15 cellular contexts compared by ENCODE assay signal in genomic region chr20:37313546-37314091, GRCh38. TPM values are rescaled to one million over a fixed set of nuclear protein-coding genes. Genes with fewer than 3 reads are reported as not detected.
DNase-seq lines count a peak whose midpoint lies in the region; ATAC-seq, FAIRE-seq and TF ChIP-seq lines count a peak whose summit lies in the region.
"Had no signal": no experiment of that assay in that cellular context is flagged by ENCODE, and none has a peak within 500 bp of the region (broad histone marks: within the 10 kb centered on the region; RNA-seq: fewer than 3 reads in every experiment).

No MANE protein-coding gene starts in this region.

- peaks cover 90% of the 10 kb centered on the region for H3K36me3 Mint-ChIP-seq in dendritic cell treated with granulocyte-macrophage colony-stimulating factor and Interleukin-4, amounts not matched to agents 40 ng/mL and 50 ng/mL, for 4 days (ENCODE audit: low read depth)
- H3K36me3 Mint-ChIP-seq in nephron progenitor cell (ENCODE audit: low read depth): peaks cover 38% of the 10 kb centered on the region

- peak overlapping the region; percentile 87 for H3K27ac Mint-ChIP-seq in dendritic cell treated with granulocyte-macrophage colony-stimulating factor and Interleukin-4, amounts not matched to agents 40 ng/mL and 50 ng/mL, for 4 days
- H3K27ac Mint-ChIP-seq in nephron progenitor cell: peak overlapping the region; percentile 13

- H3K4me1 Mint-ChIP-seq in dendritic cell treated with granulocyte-macrophage colony-stimulating factor and Interleukin-4, amounts not matched to agents 40 ng/mL and 50 ng/mL, for 4 days (ENCODE audit: low read depth): peaks cover 69% of the 10 kb centered on the region
- peaks cover 66% of the 10 kb centered on the region for H3K4me1 Mint-ChIP-seq in nephron progenitor cell

- H3K9me3 ChIP-seq in upper lobe of right lung (no peaks in the 10 kb centered on the region), small intestine (ENCODE audit: control insufficient read depth, low read depth) (no peaks in the 10 kb centered on the region)

- DNase-seq in cardiac septum (ENCODE audit: low spot score) (peak; percentile 56), left ventricle myocardium superior (no peak), nephron progenitor cell (no peak), upper lobe of right lung (no peak), NCI-H446 treated with DMSO at 0.1 percent for 48 hours (lab: John Stamatoyannopoulos, UW) (no peak), 8988T (no peak), small intestine (no peak)
- DNase-seq: activated T-cell treated with anti-CD3 and anti-CD28 coated beads, Interleukin-2, amount 50 U/mL, for 48 hours; NCI-H1436; NCI-H82 had no signal

- H3K4me1 ChIP-seq in upper lobe of right lung: peaks cover 38% of the 10 kb centered on the region
- peaks cover 4 to 7% of the 10 kb centered on the region in 2 donors for H3K4me1 ChIP-seq in small intestine (ENCODE audit: control insufficient read depth in 2 of 2, insufficient read depth in 1 of 2, low read depth in 1 of 2, low read length in 1 of 2)

- 94 to 95% (median 94%) methylated on average over 8 of the region's 8 CpGs for WGBS in small intestine, 3 donors

- H3K27me3 ChIP-seq in upper lobe of right lung: no peaks in the 10 kb centered on the region
- H3K27me3 ChIP-seq in small intestine (ENCODE audit: control insufficient read depth in 2 of 2, insufficient read depth in 2 of 2, low read length in 2 of 2): no peaks in the 10 kb centered on the region

- H3K9me3 Mint-ChIP-seq in dendritic cell treated with granulocyte-macrophage colony-stimulating factor and Interleukin-4, amounts not matched to agents 40 ng/mL and 50 ng/mL, for 4 days: no peaks in the 10 kb centered on the region
- H3K9me3 Mint-ChIP-seq in nephron progenitor cell: no peaks in the 10 kb centered on the region

- H3K4me3 ChIP-seq in upper lobe of right lung (no peak overlapping the region), small intestine (ENCODE audit: low read depth in 1 of 2, low read length in 2 of 2) (no peak overlapping the region)

- intact Hi-C loops in cardiac septum (cut with DNase I): no loop called here
- intact Hi-C loops in left ventricle myocardium superior (cut with micrococcal nuclease): no loop called here
- intact Hi-C loops in dendritic cell treated with granulocyte-macrophage colony-stimulating factor and Interleukin-4, amounts not matched to agents 40 ng/mL and 50 ng/mL, for 4 days (cut with micrococcal nuclease): no loop called here
- intact Hi-C loops in upper lobe of right lung (cut with DNase I): no loop called here

- TF ChIP-seq CTCF in nephron progenitor cell (IDR thresholded peaks at IDR 0.05): no peak
- TF ChIP-seq CTCF in upper lobe of right lung (IDR thresholded peaks at IDR 0.05): no peak

- H3K4me3 Mint-ChIP-seq in dendritic cell treated with granulocyte-macrophage colony-stimulating factor and Interleukin-4, amounts not matched to agents 40 ng/mL and 50 ng/mL, for 4 days: no peak overlapping the region
- no peak overlapping the region for H3K4me3 Mint-ChIP-seq in nephron progenitor cell

- no peak for ATAC-seq in left ventricle myocardium superior
- ATAC-seq in upper lobe of right lung: no peak

- no peaks in the 10 kb centered on the region for H3K27me3 Mint-ChIP-seq in dendritic cell treated with granulocyte-macrophage colony-stimulating factor and Interleukin-4, amounts not matched to agents 40 ng/mL and 50 ng/mL, for 4 days
- peaks cover 4% of the 10 kb centered on the region for H3K27me3 Mint-ChIP-seq in nephron progenitor cell (ENCODE audit: low read depth, poor library complexity)

- peak overlapping the region; percentile 78 for H3K27ac ChIP-seq in upper lobe of right lung
- H3K27ac ChIP-seq in small intestine (ENCODE audit: low read depth in 1 of 2, low read length in 1 of 2): peak overlapping the region in 1 of 2 donors; percentile 77

- H3K36me3 ChIP-seq in upper lobe of right lung (peaks cover 21% of the 10 kb centered on the region), small intestine (ENCODE audit: control insufficient read depth in 2 of 2, insufficient read depth in 2 of 2, low read length in 2 of 2) (peaks cover 0 to 14% of the 10 kb centered on the region in 2 donors)

- no peak for FAIRE-seq in small intestine (lab: Jason Lieb, UNC)
- FAIRE-seq: GM19239 had no signal

RNA-seq across cellular contexts. Expression of gene MANBAL, which starts 24.2 kb away (rescaled TPM):
- 20.5 TPM for total RNA-seq in cardiac septum
- total RNA-seq in left ventricle myocardium superior: 16.6 TPM
- 30.8 TPM for total RNA-seq in upper lobe of right lung
- 10 to 100 TPM; 49.2 to 70.0 (median 50.3) TPM for polyA plus RNA-seq in small intestine

RNA-seq across cellular contexts. Expression of gene SRC, which starts 32.3 kb away (rescaled TPM):
- 5.0 TPM for total RNA-seq in cardiac septum
- 5.1 TPM for total RNA-seq in left ventricle myocardium superior
- 64.0 TPM for total RNA-seq in upper lobe of right lung
- 100 to 1,000 TPM in 1 of 3 donors, 10 to 100 TPM in 2; 70.8 to 107 (median 83.6) TPM for polyA plus RNA-seq in small intestine

RNA-seq across cellular contexts. Expression of gene GHRH, which starts 52.0 kb away (rescaled TPM):
- not detected for total RNA-seq in cardiac septum
- total RNA-seq in left ventricle myocardium superior: not detected
- not detected for total RNA-seq in upper lobe of right lung
- not detected for polyA plus RNA-seq in small intestine
- total RNA-seq: dermis microvascular lymphatic vessel endothelial cell, myocyte had no signal
- polyA plus RNA-seq: BJ had no signal

Comparison
In these comparisons a context has a peak if more than half of its experiments do, and no peak if none do; other contexts are left out.
1. RNA of gene SRC, which starts 32.3 kb away (total RNA-seq): 64.0 TPM in upper lobe of right lung (single experiment); 5.1 TPM in left ventricle myocardium superior (single experiment) and 5.0 TPM in cardiac septum (single experiment); every median in the first group is over 10 times any median in the second.